ENCODE assay signal across 11 cellular contexts in genomic region chr3:146308222-146308621, GRCh38. TPM values are rescaled to one million over a fixed set of nuclear protein-coding genes. Genes with fewer than 3 reads are reported as not detected.
DNase-seq lines count a peak whose midpoint lies in the region; ATAC-seq and TF ChIP-seq lines count a peak whose summit lies in the region.
"Had no signal": no experiment of that assay in that cellular context is flagged by ENCODE, and none has a peak within 500 bp of the region (broad histone marks: within the 10 kb centered on the region; RNA-seq: fewer than 3 reads in every experiment).

No MANE protein-coding gene starts in this region.

- peak overlapping the region; percentile 36 for H3K27ac ChIP-seq in VCaP
- H3K27ac ChIP-seq in foreskin keratinocyte, result no peak overlapping the region
- H3K27ac ChIP-seq: SJCRH30 had no signal

- no peak for TF ChIP-seq CTCF in VCaP (conservative IDR thresholded peaks at IDR 0.05)
- no peak for TF ChIP-seq CTCF in foreskin keratinocyte (conservative IDR thresholded peaks at IDR 0.05)
- TF ChIP-seq CTCF in natural killer cell (IDR thresholded peaks at IDR 0.05), result no peak

- no peak overlapping the region for H3K27ac Mint-ChIP-seq in natural killer cell

- H3K4me1 Mint-ChIP-seq in natural killer cell, result no peaks in the 10 kb centered on the region

- peaks cover 6% of the 10 kb centered on the region in 2 donors for H3K9me3 Mint-ChIP-seq in natural killer cell

- H3K4me3 Mint-ChIP-seq in natural killer cell, result no peak overlapping the region

- peak; percentile 35 for ATAC-seq in foreskin keratinocyte
- ATAC-seq in sciatic nerve, result peak; percentile 78
- ATAC-seq in natural killer cell, result no peak

- intact Hi-C loops in sciatic nerve (cut with DNase I) (no loop called here), natural killer cell (cut with micrococcal nuclease) (no loop called here)

- no peaks in the 10 kb centered on the region for H3K4me1 ChIP-seq in foreskin keratinocyte

- H3K27me3 Mint-ChIP-seq in natural killer cell (ENCODE audit: low read depth in 2 of 2), result peaks cover 0 to 2% of the 10 kb centered on the region in 2 donors

- DNase-seq in EL, result peak; percentile 73
- DNase-seq in foreskin keratinocyte, result peak in 1 of 2 donors; percentile 29
- no peak for DNase-seq in sciatic nerve (ENCODE audit: low spot score)
- no peak for DNase-seq in natural killer cell
- DNase-seq in iPS-NIHi7 (ENCODE audit: extremely low spot score), result no peak
- no peak for DNase-seq in GOT3 (lab: John Stamatoyannopoulos, UW)
- no peak for DNase-seq in activated CD4-positive, alpha-beta T cell treated with anti-CD3 and anti-CD28 coated beads for 4 hours
- DNase-seq: activated CD8-positive, alpha-beta memory T cell treated with anti-CD3 and anti-CD28 coated beads for 24 hours; Karpas-422; SJCRH30 had no signal

- H3K36me3 Mint-ChIP-seq in natural killer cell, result no peaks in the 10 kb centered on the region

- H3K27me3 ChIP-seq in foreskin keratinocyte, result no peaks in the 10 kb centered on the region
- H3K27me3 ChIP-seq: SJCRH30 had no signal

RNA-seq across cellular contexts. Expression of gene PLSCR4, which starts 57.3 kb away (rescaled TPM):
- total RNA-seq in foreskin keratinocyte (0.82 and 1.1 TPM in 2 replicates), sciatic nerve (242 TPM), natural killer cell (under 1 TPM in 2 of 3 donors, not detected in 1; 0.11 to 0.21 TPM)
- polyA plus RNA-seq in foreskin keratinocyte, result 0.23 and 0.28 TPM in 2 replicates

Comparison
In these comparisons a context has a peak if more than half of its experiments do, and no peak if none do; other contexts are left out.
1. ATAC-seq: peak in foreskin keratinocyte (single experiment) and sciatic nerve (single experiment); none in natural killer cell (0 of 3).
2. RNA of gene PLSCR4, which starts 57.3 kb away (total RNA-seq): 242 TPM in sciatic nerve (single experiment); 0.82 to 1.1 TPM in foreskin keratinocyte and 0.11 to 0.21 TPM in natural killer cell; every median in the first group is over 100 times any median in the second.